In the genomic region with DNA sequence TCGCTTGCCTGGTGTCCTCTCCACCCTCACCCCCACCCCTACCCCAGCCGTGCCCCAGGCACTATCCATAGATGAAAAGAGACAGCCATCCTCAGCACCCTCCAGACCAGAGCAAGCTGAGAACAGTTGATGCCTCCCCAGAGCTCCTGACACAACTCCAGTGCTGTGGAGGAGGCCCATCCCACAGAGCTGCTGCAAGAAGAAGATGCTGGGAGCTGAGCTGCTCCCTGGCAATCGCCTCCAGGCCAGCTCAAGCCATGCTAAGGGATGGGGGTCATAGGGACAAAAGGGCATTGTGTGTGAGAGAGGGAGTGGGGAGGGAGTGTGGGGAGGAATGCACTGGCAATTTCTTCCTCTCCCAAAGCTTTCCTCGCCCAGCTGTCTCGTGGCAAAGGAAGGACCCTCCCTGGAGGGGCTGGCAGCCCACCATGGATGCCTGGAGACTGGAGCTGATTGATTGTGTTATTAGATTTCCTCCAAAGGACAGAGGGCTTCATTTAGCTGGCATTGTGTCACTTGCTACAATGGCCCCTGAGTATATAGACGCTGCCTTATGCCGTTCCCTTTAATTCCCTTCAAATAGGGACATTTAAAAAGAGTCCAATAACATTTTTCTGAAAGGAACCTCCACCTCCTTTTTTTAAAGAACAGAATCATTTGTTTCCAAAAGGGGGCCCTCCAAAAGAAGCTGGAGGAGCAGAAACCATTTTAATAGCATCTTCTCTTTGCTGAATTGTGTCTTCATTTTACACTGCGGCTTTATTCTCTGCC, we compare ENCODE assay signal across 9 cellular contexts.
DNase-seq lines count a peak whose midpoint lies in the region; ATAC-seq lines count a peak whose summit lies in the region.
"Had no signal": no experiment of that assay in that cellular context is flagged by ENCODE, and none has a peak within 500 bp of the region (broad histone marks: within the 10 kb centered on the region; RNA-seq: fewer than 3 reads in every experiment).

No MANE protein-coding gene starts in this region.

- DNase-seq in M059J (ENCODE audit: low read depth): peak; percentile 44
- peak; percentile 18 for DNase-seq in iPS-NIHi7 (ENCODE audit: extremely low spot score)
- no peak for DNase-seq in AG08396 (ENCODE audit: low spot score)
- DNase-seq in NCI-H69 (lab: John Stamatoyannopoulos, UW): no peak

- no peak for ATAC-seq in HG02763 (IDR thresholded peaks at IDR 0.05; ENCODE audit: unreplicated experiment)
- no peak for ATAC-seq in HG03460 (IDR thresholded peaks at IDR 0.05; ENCODE audit: unreplicated experiment)

- peak overlapping the region; percentile 97 for H3K27ac ChIP-seq in angular gyrus (ENCODE audit: low read depth, low read length)
- H3K27ac ChIP-seq in skin epidermis: peak overlapping the region in 19 of 21 experiments; percentile 30 to 92 (median 72)
- H3K27ac ChIP-seq: SJSA1 had no signal

- no peak overlapping the region for H3K4me3 ChIP-seq in skin epidermis
- H3K4me3 ChIP-seq: SJSA1 had no signal

Comparison
In these comparisons a context has a peak if more than half of its experiments do, and no peak if none do; other contexts are left out.
1. DNase-seq: peak in M059J (single experiment) and iPS-NIHi7 (single experiment); none in AG08396 (single experiment) and NCI-H69 (single experiment).